In genomic region chr9:72960446-72960845, GRCh38 we compare ENCODE assay signal across 13 cellular contexts. TPM values are rescaled to one million over a fixed set of nuclear protein-coding genes. Genes with fewer than 3 reads are reported as not detected.
DNase-seq lines count a peak whose midpoint lies in the region; ATAC-seq and TF ChIP-seq lines count a peak whose summit lies in the region.
"Had no signal": no experiment of that assay in that cellular context is flagged by ENCODE, and none has a peak within 500 bp of the region (broad histone marks: within the 10 kb centered on the region; RNA-seq: fewer than 3 reads in every experiment).

No MANE protein-coding gene starts in this region.

- peak; percentile 53 to 67 for TF ChIP-seq RAD21 in liver (IDR thresholded peaks at IDR 0.05)

- peak; percentile 17 for DNase-seq in COLO668 (lab: John Stamatoyannopoulos, UW; ENCODE audit: unreplicated experiment)
- DNase-seq in M059J (ENCODE audit: low read depth) = peak; percentile 27
- no peak for DNase-seq in body of pancreas
- no peak for DNase-seq in heart left ventricle
- no peak for DNase-seq in stimulated activated CD4-positive, alpha-beta T cell treated with anti-CD3 and anti-CD28 coated beads, Interleukin-2, amount 100 ng/mL, for 24 hours
- DNase-seq: BE2C; effector memory CD4-positive, alpha-beta T cell; Karpas-422; NCI-H2107 had no signal

- peaks cover 4% of the 10 kb centered on the region for H3K4me1 ChIP-seq in body of pancreas
- no peaks in the 10 kb centered on the region for H3K4me1 ChIP-seq in liver (ENCODE audit: control insufficient read depth in 4 of 4, insufficient read depth in 4 of 4, low read length in 3 of 4)
- no peaks in the 10 kb centered on the region for H3K4me1 ChIP-seq in heart left ventricle
- H3K4me1 ChIP-seq: BE2C had no signal

- H3K4me3 ChIP-seq in body of pancreas (no peak overlapping the region), liver (ENCODE audit: low read depth in 1 of 3, low read length in 3 of 3) (no peak overlapping the region), heart left ventricle (no peak overlapping the region)

- H3K36me3 ChIP-seq in body of pancreas (replicated peaks in 1 of 2; ENCODE audit: insufficient read depth in 1 of 2, low read depth in 2 of 2) (no peaks in the 10 kb centered on the region), liver (ENCODE audit: control insufficient read depth in 4 of 4, insufficient read depth in 3 of 4, low read depth in 1 of 4, low read length in 3 of 4) (no peaks in the 10 kb centered on the region), heart left ventricle (no peaks in the 10 kb centered on the region)
- H3K36me3 ChIP-seq: BE2C had no signal

- 66 to 67% methylated on average over 4 of the region's 4 CpGs for WGBS in body of pancreas, 2 donors
- 69% methylated on average over 4 of the region's 4 CpGs for WGBS in liver
- WGBS in heart left ventricle, 4 donors = 71 to 80% (median 78%) methylated on average over 4 of the region's 4 CpGs

- ATAC-seq in body of pancreas = peak; percentile 62
- ATAC-seq in GM21360 (IDR thresholded peaks at IDR 0.05; ENCODE audit: unreplicated experiment) = no peak
- ATAC-seq in heart left ventricle = no peak

- TF ChIP-seq POLR2A in body of pancreas (IDR thresholded peaks at IDR 0.05) = no peak
- TF ChIP-seq POLR2A in heart left ventricle (IDR thresholded peaks at IDR 0.05) = no peak

- intact Hi-C loops in body of pancreas (cut with DNase I) (no loop called here), heart left ventricle (cut with DNase I) (no loop called here)

- H3K27me3 ChIP-seq in body of pancreas = no peaks in the 10 kb centered on the region
- H3K27me3 ChIP-seq in liver (ENCODE audit: control insufficient read depth in 4 of 4, insufficient read depth in 4 of 4, low read length in 3 of 4) = no peaks in the 10 kb centered on the region
- H3K27me3 ChIP-seq in heart left ventricle = no peaks in the 10 kb centered on the region
- H3K27me3 ChIP-seq: BE2C had no signal

- no peak overlapping the region for H3K9ac ChIP-seq in liver (ENCODE audit: low read depth in 1 of 2, low read length in 2 of 2)

- TF ChIP-seq CTCF in body of pancreas (IDR thresholded peaks at IDR 0.05) (peak in 3 of 7 experiments; percentile 15 to 34 (median 24)), liver (IDR thresholded peaks at IDR 0.05; ENCODE audit: low read depth, low read length, missing input control) (no peak), heart left ventricle (IDR thresholded peaks at IDR 0.05) (no peak)

- H3K9me3 ChIP-seq in body of pancreas (no peaks in the 10 kb centered on the region), liver (ENCODE audit: control insufficient read depth in 4 of 4, low read length in 3 of 4) (no peaks in the 10 kb centered on the region), heart left ventricle (peaks cover 0 to 10% (median 0%) of the 10 kb centered on the region in 12 donors)
- H3K9me3 ChIP-seq: BE2C had no signal

- H3K27ac ChIP-seq in body of pancreas (no peak overlapping the region), liver (ENCODE audit: low read depth in 1 of 2, low read length in 2 of 2) (no peak overlapping the region), heart left ventricle (no peak overlapping the region)
- H3K27ac ChIP-seq: HL-60 had no signal

TF ChIP-seq in liver, 16 proteins besides CTCF, POLR2A, EP300 and RAD21:
- TF ChIP-seq REST (IDR thresholded peaks at IDR 0.05) (no peak), YY1 (IDR thresholded peaks at IDR 0.05) (no peak), HNF4G (IDR thresholded peaks at IDR 0.05) (no peak), SP1 (IDR thresholded peaks at IDR 0.05) (no peak), NR2F2 (IDR thresholded peaks at IDR 0.05) (no peak), EGR1 (IDR thresholded peaks at IDR 0.05; ENCODE audit: low read depth in 2 of 2) (no peak), FOXA2 (IDR thresholded peaks at IDR 0.05) (no peak), ATF3 (IDR thresholded peaks at IDR 0.05) (no peak)
TF ChIP-seq in liver: peak in this region for 0.

RNA-seq across cellular contexts. Expression of gene ALDH1A1, which starts 7.6 kb away (rescaled TPM):
- total RNA-seq in M059J (2014; rRNA removed; shearing (Covaris generic)) = 0.07 and 0.71 TPM in 2 replicates
- total RNA-seq in body of pancreas (100 to 1,000 TPM in 1 of 2 donors, 10 to 100 TPM in 1; 87.7 to 184 TPM), liver (100 to 1,000 TPM; 178 to 208 TPM), heart left ventricle (10 to 100 TPM in 5 of 9 donors, 1 to 10 TPM in 4; 5.3 to 37.5 (median 12.6) TPM)
- polyA plus RNA-seq in liver (100 to 1,000 TPM; 118 to 433 TPM), heart left ventricle (10 to 100 TPM in 1 of 2 donors, 1 to 10 TPM in 1; 2.2 to 17.2 TPM)
- total RNA-seq: OCI-LY7 had no signal

Comparison
In these comparisons a context has a peak if more than half of its experiments do, and no peak if none do; other contexts are left out.
1. DNase-seq: peak in COLO668 (single experiment) and M059J (single experiment); none in body of pancreas (0 of 4), heart left ventricle (0 of 5) and stimulated activated CD4-positive, alpha-beta T cell treated with anti-CD3 and anti-CD28 coated beads, Interleukin-2, amount 100 ng/mL, for 24 hours (0 of 2).